In the genomic region with DNA sequence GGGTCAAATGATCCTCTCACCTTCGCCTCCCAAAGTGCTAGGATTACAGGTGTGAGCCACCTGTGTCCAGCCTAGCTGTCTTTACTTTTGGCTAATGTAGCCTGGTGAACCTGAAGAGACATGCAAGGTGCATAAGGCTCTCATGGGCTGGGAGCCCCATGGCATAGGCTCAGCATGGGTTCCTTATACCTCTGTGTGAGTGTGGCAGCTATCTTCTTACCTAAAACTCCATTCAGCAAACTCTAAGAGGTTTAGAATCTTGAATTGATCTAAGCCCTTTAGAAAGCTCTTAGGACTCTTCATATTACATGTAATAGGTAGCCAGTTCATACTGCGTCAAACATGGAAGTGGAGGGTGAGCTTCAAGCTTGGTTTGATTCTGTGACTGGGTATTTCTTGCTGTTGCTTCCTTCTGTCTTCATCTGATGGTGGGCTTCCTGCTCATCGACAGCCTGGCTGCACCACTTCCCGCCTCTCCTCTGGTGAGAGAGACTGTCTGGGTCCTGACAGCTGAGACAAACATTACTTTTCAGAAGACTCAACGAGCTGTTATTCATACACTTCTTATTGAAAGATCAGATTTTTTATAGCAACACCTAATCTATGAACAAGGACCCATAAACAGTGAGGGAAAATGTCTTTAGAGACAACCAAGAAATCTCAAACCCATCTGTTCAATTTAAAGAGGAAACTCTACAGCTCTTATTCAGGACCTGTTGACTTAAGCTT, we compare ENCODE assay signal across 16 cellular contexts. TPM values are rescaled to one million over a fixed set of nuclear protein-coding genes. Genes with fewer than 3 reads are reported as not detected.
A peak's percentile ranks its signal among the peaks of the same experiment; 100 is the strongest.
DNase-seq lines count a peak whose midpoint lies in the region; ATAC-seq and TF ChIP-seq lines count a peak whose summit lies in the region.
"Had no signal": no experiment of that assay in that cellular context is flagged by ENCODE, and none has a peak within 500 bp of the region (broad histone marks: within the 10 kb centered on the region; RNA-seq: fewer than 3 reads in every experiment).

No MANE protein-coding gene starts in this region.

- no peak overlapping the region for H3K27ac ChIP-seq in endodermal cell (ENCODE audit: low read depth, low read length)
- peak overlapping the region; percentile 81 to 88 (median 81) for H3K27ac ChIP-seq in thyroid gland
- H3K27ac ChIP-seq: foreskin keratinocyte, HL-60, KMS-11 had no signal

- H3K36me3 ChIP-seq in endodermal cell (ENCODE audit: control insufficient read depth, insufficient read depth, low read length) (no peaks in the 10 kb centered on the region), thyroid gland (no peaks in the 10 kb centered on the region)

- H3K9me3 ChIP-seq in endodermal cell (ENCODE audit: control insufficient read depth, low read length) = no peaks in the 10 kb centered on the region
- H3K9me3 ChIP-seq in thyroid gland = no peaks in the 10 kb centered on the region
- H3K9me3 ChIP-seq: Caco-2 had no signal

- WGBS in endodermal cell (ENCODE audit: insufficient coverage in 1 of 2, insufficient read length in 1 of 2), 2 experiments = 67 to 68% methylated on average over 5 of the region's 5 CpGs
- WGBS in thyroid gland, 2 donors = 59 to 60% methylated on average over 5 of the region's 5 CpGs

- peak overlapping the region; percentile 24 for H3K27ac Mint-ChIP-seq in activated T-cell treated with anti-CD3 and anti-CD28 coated beads, Interleukin-2, amount 50 U/mL, for 72 hours
- H3K27ac Mint-ChIP-seq in T-helper 2 cell treated with Interferon-gamma antibody and Interleukin-4, amounts not matched to agents 5 μg/mL and 100 μg/mL, for 36 hours = peak overlapping the region; percentile 87
- peak overlapping the region; percentile 33 for H3K27ac Mint-ChIP-seq in endodermal cell

- ATAC-seq in activated T-cell treated with anti-CD3 and anti-CD28 coated beads, Interleukin-2, amount 50 U/mL, for 72 hours (replicated peaks in 1 of 2) = peak in 1 of 2 donors; percentile 59
- no peak for ATAC-seq in Right ventricle myocardium inferior
- ATAC-seq: foreskin keratinocyte had no signal

- H3K27me3 Mint-ChIP-seq in activated T-cell treated with anti-CD3 and anti-CD28 coated beads, Interleukin-2, amount 50 U/mL, for 72 hours (ENCODE audit: low read depth) = no peaks in the 10 kb centered on the region
- peaks cover 2% of the 10 kb centered on the region for H3K27me3 Mint-ChIP-seq in T-helper 2 cell treated with Interferon-gamma antibody and Interleukin-4, amounts not matched to agents 5 μg/mL and 100 μg/mL, for 36 hours (ENCODE audit: low read depth)
- H3K27me3 Mint-ChIP-seq in endodermal cell (ENCODE audit: insufficient read depth) = no peaks in the 10 kb centered on the region

- no peaks in the 10 kb centered on the region for H3K4me1 ChIP-seq in endodermal cell (ENCODE audit: control insufficient read depth, insufficient read depth, low read length)
- H3K4me1 ChIP-seq in thyroid gland = peaks cover 28 to 37% of the 10 kb centered on the region in 2 donors

- no peak overlapping the region for H3K4me3 Mint-ChIP-seq in activated T-cell treated with anti-CD3 and anti-CD28 coated beads, Interleukin-2, amount 50 U/mL, for 72 hours
- H3K4me3 Mint-ChIP-seq in T-helper 2 cell treated with Interferon-gamma antibody and Interleukin-4, amounts not matched to agents 5 μg/mL and 100 μg/mL, for 36 hours = peak overlapping the region; percentile 60
- H3K4me3 Mint-ChIP-seq in endodermal cell = no peak overlapping the region

- H3K36me3 Mint-ChIP-seq in activated T-cell treated with anti-CD3 and anti-CD28 coated beads, Interleukin-2, amount 50 U/mL, for 72 hours (ENCODE audit: insufficient read depth in 2 of 2) = no peaks in the 10 kb centered on the region
- H3K36me3 Mint-ChIP-seq in T-helper 2 cell treated with Interferon-gamma antibody and Interleukin-4, amounts not matched to agents 5 μg/mL and 100 μg/mL, for 36 hours (ENCODE audit: low read depth) = no peaks in the 10 kb centered on the region
- H3K36me3 Mint-ChIP-seq in endodermal cell (ENCODE audit: low read depth) = no peaks in the 10 kb centered on the region

- no peak overlapping the region for H3K9ac ChIP-seq in endodermal cell (ENCODE audit: extremely low read depth, low read length, poor library complexity, severe bottlenecking)
- H3K9ac ChIP-seq: KMS-11 had no signal

- TF ChIP-seq CTCF in endodermal cell (conservative IDR thresholded peaks at IDR 0.05) (no peak), thyroid gland (IDR thresholded peaks at IDR 0.05) (no peak)

- no peaks in the 10 kb centered on the region for H3K9me3 Mint-ChIP-seq in activated T-cell treated with anti-CD3 and anti-CD28 coated beads, Interleukin-2, amount 50 U/mL, for 72 hours
- no peaks in the 10 kb centered on the region for H3K9me3 Mint-ChIP-seq in T-helper 2 cell treated with Interferon-gamma antibody and Interleukin-4, amounts not matched to agents 5 μg/mL and 100 μg/mL, for 36 hours
- H3K9me3 Mint-ChIP-seq in endodermal cell = no peaks in the 10 kb centered on the region

- no peaks in the 10 kb centered on the region for H3K27me3 ChIP-seq in endodermal cell (ENCODE audit: control insufficient read depth, insufficient read depth, low read length, poor library complexity, severe bottlenecking)
- H3K27me3 ChIP-seq in thyroid gland = no peaks in the 10 kb centered on the region
- H3K27me3 ChIP-seq: foreskin keratinocyte had no signal

- intact Hi-C loops in thyroid gland (cut with DNase I) (no loop called here), Right ventricle myocardium inferior (cut with DNase I) (loop anchor here (5.0 kb wide), 1 partner anchor 38 kb away; no protein-coding TSS in a partner anchor)

- H3K4me3 ChIP-seq in endodermal cell (ENCODE audit: low read length) (no peak overlapping the region), thyroid gland (replicated peaks in 1 of 3) (no peak overlapping the region)

- no peak for TF ChIP-seq POLR2A in thyroid gland (IDR thresholded peaks at IDR 0.05)

- no peak for DNase-seq in activated T-cell treated with anti-CD3 and anti-CD28 coated beads, Interleukin-2, amount 50 U/mL, for 72 hours
- no peak for DNase-seq in activated T-cell treated with anti-CD3 and anti-CD28 coated beads for 4 hours
- no peak for DNase-seq in T-helper 2 cell treated with Interferon-gamma antibody and Interleukin-4, amounts not matched to agents 5 μg/mL and 100 μg/mL, for 36 hours (ENCODE audit: low spot score)
- DNase-seq in endodermal cell = peak; percentile 68
- no peak for DNase-seq in thyroid gland
- DNase-seq in superior temporal gyrus (ENCODE audit: extremely low spot score) = no peak
- no peak for DNase-seq in ecto neural progenitor cell (ENCODE audit: low spot score)
- DNase-seq in Right ventricle myocardium inferior (ENCODE audit: missing footprints) = no peak
- DNase-seq: aorta; Caco-2; foreskin keratinocyte; NCI-H446 treated with DMSO at 0.1 percent for 48 hours; SHP77; stimulated activated naive CD4-positive, alpha-beta T cell treated with Interleukin-2 at 50 U/mL for 16 hours had no signal

- H3K4me1 Mint-ChIP-seq in activated T-cell treated with anti-CD3 and anti-CD28 coated beads, Interleukin-2, amount 50 U/mL, for 72 hours (ENCODE audit: low read depth) = peaks cover 17% of the 10 kb centered on the region
- peaks cover 20% of the 10 kb centered on the region for H3K4me1 Mint-ChIP-seq in T-helper 2 cell treated with Interferon-gamma antibody and Interleukin-4, amounts not matched to agents 5 μg/mL and 100 μg/mL, for 36 hours (ENCODE audit: low read depth)
- peaks cover 12% of the 10 kb centered on the region for H3K4me1 Mint-ChIP-seq in endodermal cell

RNA-seq across cellular contexts. Expression of a gene that starts 19.3 kb away (rescaled TPM):
- total RNA-seq in activated T-cell treated with anti-CD3 and anti-CD28 coated beads, Interleukin-2, amount 50 U/mL, for 72 hours = 100 to 1,000 TPM; 252 to 274 TPM
- 100 to 1,000 TPM; 373 to 472 TPM for total RNA-seq in endodermal cell
- 576 TPM for polyA plus RNA-seq in endodermal cell (2013, experiment 1 of 2)
- 503 TPM for polyA plus RNA-seq in endodermal cell (2013, experiment 2 of 2)
- total RNA-seq in thyroid gland = 100 to 1,000 TPM; 468 to 962 (median 800) TPM
- 48.1 TPM for total RNA-seq in Right ventricle myocardium inferior

Comparison
In these comparisons a context has a peak if more than half of its experiments do, and no peak if none do; other contexts are left out.
1. H3K27ac Mint-ChIP-seq: peak in every context shown above with its lines; median percentile 87 in T-helper 2 cell treated with Interferon-gamma antibody and Interleukin-4, amounts not matched to agents 5 μg/mL and 100 μg/mL, for 36 hours; 33 in endodermal cell; 24 in activated T-cell treated with anti-CD3 and anti-CD28 coated beads, Interleukin-2, amount 50 U/mL, for 72 hours.